In the genomic region with DNA sequence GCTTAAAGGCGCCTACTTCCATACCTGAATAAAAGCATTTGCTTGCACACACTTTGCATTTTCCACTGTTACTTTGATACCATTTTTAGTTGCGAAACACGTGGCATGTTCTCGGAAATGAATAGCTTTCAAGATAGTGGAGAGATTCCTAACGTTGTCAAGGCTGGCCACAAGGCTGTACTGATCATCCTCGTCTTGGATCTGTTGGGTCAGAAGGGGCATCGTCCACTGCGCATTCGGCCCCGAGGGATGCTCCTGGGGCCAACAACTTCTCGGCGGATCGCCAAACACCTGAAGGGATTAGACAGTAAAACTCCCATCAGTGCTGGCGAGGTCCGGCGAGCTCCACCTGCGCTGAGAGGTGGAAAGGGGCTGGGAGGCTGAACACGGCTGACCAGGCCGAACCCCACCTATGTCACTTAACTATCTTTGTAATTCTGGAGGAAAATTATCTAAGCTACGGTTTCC, we compare ENCODE assay signal across 8 cellular contexts. TPM values are rescaled to one million over a fixed set of nuclear protein-coding genes. Genes with fewer than 3 reads are reported as not detected.
DNase-seq lines count a peak whose midpoint lies in the region; ATAC-seq, FAIRE-seq and TF ChIP-seq lines count a peak whose summit lies in the region.

No MANE protein-coding gene starts in this region.

- peak overlapping the region; percentile 89 to 93 for H3K4me3 ChIP-seq in ascending aorta

- intact Hi-C loops in ascending aorta (cut with DNase I), result loop anchor here (1.0 to 5.0 kb wide), 2 partner anchors 15 to 257 kb away; partner anchors contain the start of genes DNAJC21 and RAI14

- ATAC-seq in HG02588 (IDR thresholded peaks at IDR 0.05; ENCODE audit: unreplicated experiment), result peak; percentile 4
- ATAC-seq in stimulated activated naive CD8-positive, alpha-beta T cell treated with anti-CD3 and anti-CD28 coated beads, Interleukin-15, amount 100 ng/mL, for 72 hours, result peak; percentile 0

- FAIRE-seq in GM12891 (lab: Jason Lieb, UNC), result no peak

- H3K4me1 ChIP-seq in ascending aorta, result peaks cover 0 to 18% of the 10 kb centered on the region in 2 donors

- no peak for TF ChIP-seq POLR2A in GM12891 (IDR thresholded peaks at IDR 0.05; ENCODE audit: low read depth, low read length)

- no peak overlapping the region for H3K27ac Mint-ChIP-seq in stimulated activated naive CD8-positive, alpha-beta T cell treated with anti-CD3 and anti-CD28 coated beads, Interleukin-15, amount 100 ng/mL, for 72 hours

- no peaks in the 10 kb centered on the region for H3K27me3 ChIP-seq in ascending aorta

- H3K27me3 Mint-ChIP-seq in stimulated activated naive CD8-positive, alpha-beta T cell treated with anti-CD3 and anti-CD28 coated beads, Interleukin-15, amount 100 ng/mL, for 72 hours, result no peaks in the 10 kb centered on the region

- H3K9me3 Mint-ChIP-seq in stimulated activated naive CD8-positive, alpha-beta T cell treated with anti-CD3 and anti-CD28 coated beads, Interleukin-15, amount 100 ng/mL, for 72 hours, result no peaks in the 10 kb centered on the region

- DNase-seq in NK-92 treated with Interleukin-12 subunit alpha and Interleukin-12 subunit beta, amount 100 ng/mL, for 24 hours (lab: John Stamatoyannopoulos, UW), result peak; percentile 30
- no peak for DNase-seq in NK-92 (lab: John Stamatoyannopoulos, UW; ENCODE audit: unreplicated experiment)
- DNase-seq in NCI-H1694 (lab: John Stamatoyannopoulos, UW), result peak; percentile 10
- no peak for DNase-seq in ascending aorta (ENCODE audit: low spot score in 2 of 2)
- peak; percentile 76 for DNase-seq in iris pigment epithelial cell (ENCODE audit: low read depth)
- DNase-seq in stimulated activated naive CD8-positive, alpha-beta T cell treated with anti-CD3 and anti-CD28 coated beads, Interleukin-15, amount 100 ng/mL, for 72 hours, result peak in 1 of 2 donors; percentile 19
- DNase-seq in GM12891 (ENCODE audit: insufficient read length, low spot score), result no peak

- H3K36me3 ChIP-seq in ascending aorta, result peaks cover 0 to 20% of the 10 kb centered on the region in 2 donors

- H3K4me3 Mint-ChIP-seq in stimulated activated naive CD8-positive, alpha-beta T cell treated with anti-CD3 and anti-CD28 coated beads, Interleukin-15, amount 100 ng/mL, for 72 hours, result no peak overlapping the region

- H3K4me1 Mint-ChIP-seq in stimulated activated naive CD8-positive, alpha-beta T cell treated with anti-CD3 and anti-CD28 coated beads, Interleukin-15, amount 100 ng/mL, for 72 hours, result peaks cover 35% of the 10 kb centered on the region

- no peak for TF ChIP-seq CTCF in ascending aorta (IDR thresholded peaks at IDR 0.05)

- H3K27ac ChIP-seq in ascending aorta, result peak overlapping the region; percentile 85 to 87

- no peaks in the 10 kb centered on the region for H3K9me3 ChIP-seq in ascending aorta

TF ChIP-seq in GM12891, 5 proteins besides CTCF, POLR2A, EP300 and RAD21:
- TF ChIP-seq SPI1 (IDR thresholded peaks at IDR 0.05; ENCODE audit: low read depth, low read length) (no peak), POU2F2 (IDR thresholded peaks at IDR 0.05; ENCODE audit: low read depth, low read length) (no peak), TAF1 (IDR thresholded peaks at IDR 0.05; ENCODE audit: low read depth, low read length) (no peak), POLR2AphosphoS5 (IDR thresholded peaks at IDR 0.05; ENCODE audit: low read depth, low read length) (no peak), PAX5 (IDR thresholded peaks at IDR 0.05; ENCODE audit: insufficient read depth, low read length, severe bottlenecking) (no peak)

RNA-seq across cellular contexts. Expression of gene RAD1, which starts 0.6 kb away (rescaled TPM):
- total RNA-seq in ascending aorta, result 2.0 TPM
- polyA plus RNA-seq in GM12891 (2012; ENCODE audit: low read depth, missing spikeins), result 14.2 TPM

RNA-seq across cellular contexts. Expression of gene BRIX1, which starts 0.8 kb away (rescaled TPM):
- total RNA-seq in ascending aorta, result 8.5 TPM
- polyA plus RNA-seq in GM12891 (2012; ENCODE audit: low read depth, missing spikeins), result 32.0 TPM

RNA-seq across cellular contexts. Expression of gene DNAJC21, which starts 14.7 kb away (rescaled TPM):
- 30.5 TPM for total RNA-seq in ascending aorta
- 28.5 TPM for polyA plus RNA-seq in GM12891 (2012; ENCODE audit: low read depth, missing spikeins)

Comparison
In these comparisons a context has a peak if more than half of its experiments do, and no peak if none do; other contexts are left out.
1. DNase-seq: peak in NK-92 treated with Interleukin-12 subunit alpha and Interleukin-12 subunit beta, amount 100 ng/mL, for 24 hours (single experiment), NCI-H1694 (single experiment) and iris pigment epithelial cell (single experiment); none in NK-92 (single experiment), ascending aorta (0 of 2) and GM12891 (single experiment).